ENCODE assay signal across 18 cellular contexts in the genomic region with DNA sequence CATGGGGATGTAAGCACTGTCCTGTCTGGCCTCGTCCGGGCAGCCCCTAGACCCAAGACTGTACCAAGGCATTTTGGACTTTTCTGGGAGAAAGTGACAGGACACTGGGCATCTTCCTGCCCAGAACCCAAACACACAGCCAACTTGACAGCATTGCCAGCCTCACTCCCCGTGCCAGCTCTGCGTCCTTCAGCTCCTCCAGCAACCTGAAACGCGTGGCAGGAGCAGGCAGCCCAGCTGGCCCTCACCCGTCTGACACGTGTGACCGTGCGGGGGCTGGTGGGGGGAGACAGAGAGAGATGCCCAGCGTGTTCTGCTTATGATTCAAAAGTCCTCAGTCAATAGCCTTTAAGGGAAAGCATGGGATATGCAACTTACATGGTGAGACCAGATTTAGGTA. TPM values are rescaled to one million over a fixed set of nuclear protein-coding genes. Genes with fewer than 3 reads are reported as not detected.
DNase-seq lines count a peak whose midpoint lies in the region; ATAC-seq, FAIRE-seq and TF ChIP-seq lines count a peak whose summit lies in the region.
"Had no signal": no experiment of that assay in that cellular context is flagged by ENCODE, and none has a peak within 500 bp of the region (broad histone marks: within the 10 kb centered on the region; RNA-seq: fewer than 3 reads in every experiment).

No MANE protein-coding gene starts in this region.

- DNase-seq in NT2/D1 (ENCODE audit: low read depth, low spot score) (no peak), H1 (ENCODE audit: low read depth in 1 of 2, low spot score in 2 of 2) (no peak), medulla oblongata (ENCODE audit: extremely low spot score) (peak; percentile 59), vagina (ENCODE audit: extremely low spot score in 2 of 2) (no peak), NCI-H82 (lab: John Stamatoyannopoulos, UW) (no peak), NCI-H1092 (lab: John Stamatoyannopoulos, UW) (no peak)
- DNase-seq in activated naive CD4-positive, alpha-beta T cell treated with anti-CD3 and anti-CD28 coated beads, Interleukin-2, amount 50 U/mL, for 72 hours (ENCODE audit: low spot score in 2 of 2), result no peak
- DNase-seq: activated B cell treated with CpG ODN at 0.5 μM for 24 hours; activated CD8-positive, alpha-beta memory T cell treated with anti-CD3 and anti-CD28 coated beads, Interleukin-2, amount 50 U/mL, for 48 hours; activated naive CD8-positive, alpha-beta T cell treated with anti-CD3 and anti-CD28 coated beads, Interleukin-2, amount 10 ng/mL, durations not matched to agents 7 days and 5 days; cortex of kidney; foreskin melanocyte; kidney; naive thymus-derived CD4-positive, alpha-beta T cell; NCI-H187; NCI-H774 had no signal

- H2AFZ ChIP-seq in H1 (ENCODE audit: low read length), result no peak overlapping the region

- peaks cover 17% of the 10 kb centered on the region for H3K79me1 ChIP-seq in H1 (ENCODE audit: low read depth, low read length)

- H3K27ac ChIP-seq in H1 (ENCODE audit: low read depth, low read length), result 0 out of 2 replicates have a peak overlapping the region, but pooled peaks have one; percentile 4
- H3K27ac ChIP-seq in vagina, result peak overlapping the region; percentile 0
- H3K27ac ChIP-seq: KMS-11 had no signal

- intact Hi-C loops in vagina (cut with DNase I), result loop anchor here (10.0 kb wide), 1 partner anchor 54 kb away; a partner anchor contains a TSS

- CTCF ChIA-PET in H1 (lab: Charles Lee; ENCODE audit: partially characterized antibody), result interaction anchor here (1.1 to 11.1 kb wide), 9 partner anchors 9 to 343 kb away, joined by 3 to 175 read pairs (median 35); no protein-coding TSS in a partner anchor

- H2BK120ac ChIP-seq in H1 (replicated peaks; ENCODE audit: low read depth, low read length), result no peak overlapping the region

- TF ChIP-seq CTCF in H1 (IDR thresholded peaks at IDR 0.05; ENCODE audit: control extremely low read depth in 1 of 3, insufficient read depth in 1 of 3, low read depth in 1 of 3, low read length in 3 of 3), result no peak
- TF ChIP-seq CTCF in vagina (IDR thresholded peaks at IDR 0.05), result no peak

- H2BK15ac ChIP-seq in H1 (ENCODE audit: low read length), result 0 out of 2 replicates have a peak overlapping the region, but pooled peaks have one; percentile 19

- no peak overlapping the region for H4K5ac ChIP-seq in H1 (ENCODE audit: insufficient read length, low read depth, low read length)

- H3K18ac ChIP-seq in H1 (ENCODE audit: extremely low read depth, low read length), result peak overlapping the region; percentile 97

- no peaks in the 10 kb centered on the region for H3K36me3 Mint-ChIP-seq in activated naive CD4-positive, alpha-beta T cell treated with anti-CD3 and anti-CD28 coated beads, Interleukin-2, amount 50 U/mL, for 72 hours
- H3K36me3 Mint-ChIP-seq: activated naive CD8-positive, alpha-beta T cell treated with anti-CD3 and anti-CD28 coated beads, Interleukin-2, amount 10 ng/mL, durations not matched to agents 7 days and 5 days; naive thymus-derived CD4-positive, alpha-beta T cell had no signal

- H3K14ac ChIP-seq in H1 (ENCODE audit: insufficient read length), result no peak overlapping the region

- TF ChIP-seq RAD21 in H1 (IDR thresholded peaks at IDR 0.05 in 1 of 2, conservative IDR thresholded peaks at IDR 0.05 in 1 of 2; ENCODE audit: low read depth in 2 of 2, low read length in 2 of 2), result no peak

- H3K23me2 ChIP-seq in H1 (ENCODE audit: low read depth, low read length), result 0 out of 2 replicates have a peak, but pooled peaks cover 2% of the 10 kb centered on the region

- TF ChIP-seq POLR2A in H1 (IDR thresholded peaks at IDR 0.05; ENCODE audit: control extremely low read depth in 1 of 2, low read depth in 2 of 2, low read length in 2 of 2), result no peak
- TF ChIP-seq POLR2A in vagina (IDR thresholded peaks at IDR 0.05), result no peak

- H4K8ac ChIP-seq in H1 (ENCODE audit: extremely low read depth, insufficient read depth, low read length), result no peak overlapping the region

- peaks cover 3% of the 10 kb centered on the region for H3K36me3 ChIP-seq in NT2/D1 (ENCODE audit: insufficient read depth, insufficient read length, low read length)
- no peaks in the 10 kb centered on the region; a peak in 1 of 8 replicates for H3K36me3 ChIP-seq in H1 (ENCODE audit: control insufficient read depth in 2 of 4, insufficient read depth in 4 of 4, low read length in 3 of 4)
- no peaks in the 10 kb centered on the region for H3K36me3 ChIP-seq in vagina

- ATAC-seq in activated naive CD4-positive, alpha-beta T cell treated with anti-CD3 and anti-CD28 coated beads, Interleukin-2, amount 50 U/mL, for 72 hours, result no peak
- ATAC-seq: naive thymus-derived CD4-positive, alpha-beta T cell had no signal

- WGBS in H1 (ENCODE audit: extremely low coverage in 1 of 2, insufficient coverage in 1 of 2, insufficient read length in 1 of 2, insufficient replicate concordance in 2 of 2, low coverage in 1 of 2, low lambda C conversion rate in 2 of 2, missing lambda C conversion rate in 1 of 2), 2 experiments, result 70% methylated on average over 11 of the region's 11 CpGs; no CpG with 5 or more reads in 1 of the 2 experiments

- POLR2A ChIA-PET in H1 (lab: Charles Lee; ENCODE audit: partially characterized antibody), result interaction anchor here (0.8 to 6.8 kb wide), 4 partner anchors 9 to 279 kb away, joined by 3 to 45 read pairs (median 4); no protein-coding TSS in a partner anchor

- no peaks in the 10 kb centered on the region for H3K9me3 ChIP-seq in NT2/D1 (ENCODE audit: insufficient read depth, low read length)
- no peaks in the 10 kb centered on the region for H3K9me3 ChIP-seq in H1 (ENCODE audit: insufficient read depth in 2 of 2, low read depth in 1 of 2, low read length in 1 of 2)
- H3K9me3 ChIP-seq in vagina, result no peaks in the 10 kb centered on the region

- no peak for TF ChIP-seq EP300 in H1 (IDR thresholded peaks at IDR 0.05; ENCODE audit: borderline replicate concordance in 1 of 2, low read depth in 2 of 2, low read length in 2 of 2)

- H2BK12ac ChIP-seq in H1 (ENCODE audit: low read depth, low read length), result peak overlapping the region; percentile 99; the same call in 1 of the 2 replicates

- no peak overlapping the region for H3K27ac Mint-ChIP-seq in activated naive CD4-positive, alpha-beta T cell treated with anti-CD3 and anti-CD28 coated beads, Interleukin-2, amount 50 U/mL, for 72 hours
- H3K27ac Mint-ChIP-seq: activated B cell treated with CpG ODN at 0.5 μM for 24 hours; activated naive CD8-positive, alpha-beta T cell treated with anti-CD3 and anti-CD28 coated beads, Interleukin-2, amount 10 ng/mL, durations not matched to agents 7 days and 5 days had no signal

- peaks cover 0 to 28% of the 10 kb centered on the region in 2 experiments; a peak in 2 of 4 replicates for H3K79me2 ChIP-seq in H1 (ENCODE audit: control insufficient read depth in 1 of 2, insufficient read depth in 2 of 2, low read length in 2 of 2)

- H3K4me2 ChIP-seq in H1 (ENCODE audit: insufficient read depth in 1 of 2, low read depth in 2 of 2, low read length in 2 of 2), result peak overlapping the region; percentile 9 to 81; a peak in 3 of 4 replicates
- H3K4me2 ChIP-seq: KMS-11 had no signal

- H3K56ac ChIP-seq in H1 (replicated peaks; ENCODE audit: insufficient read length, low read depth, low read length), result no peak overlapping the region

- FAIRE-seq in H1 (lab: Jason Lieb, UNC), result no peak
- FAIRE-seq: kidney had no signal

- H3K27me3 ChIP-seq in NT2/D1 (ENCODE audit: insufficient read depth, insufficient read length) (no peaks in the 10 kb centered on the region), H1 (replicated peaks in 1 of 4; ENCODE audit: control insufficient read depth in 3 of 4, extremely low read depth in 1 of 4, insufficient read depth in 3 of 4, low read length in 3 of 4) (no peaks in the 10 kb centered on the region), vagina (no peaks in the 10 kb centered on the region)

- peaks cover 38% of the 10 kb centered on the region for H3K4me1 ChIP-seq in NT2/D1 (ENCODE audit: insufficient read depth, insufficient read length)
- peaks cover 12 to 49% (median 37%) of the 10 kb centered on the region in 4 experiments for H3K4me1 ChIP-seq in H1 (replicated peaks in 1 of 4; ENCODE audit: control insufficient read depth in 3 of 4, insufficient read depth in 4 of 4, low read length in 3 of 4)
- peaks cover 29% of the 10 kb centered on the region for H3K4me1 ChIP-seq in vagina

- H3K9ac ChIP-seq in NT2/D1 (ENCODE audit: insufficient read length, low read depth), result peak overlapping the region; percentile 57
- H3K9ac ChIP-seq in H1 (replicated peaks in 1 of 4; ENCODE audit: extremely low read depth in 1 of 4, low read depth in 3 of 4, low read length in 3 of 4), result no peak overlapping the region; a peak in 1 of 7 replicates
- H3K9ac ChIP-seq: KMS-11 had no signal

- H2AK5ac ChIP-seq in H1 (ENCODE audit: low read depth, low read length), result peak overlapping the region; percentile 75; the same call in 1 of the 2 replicates

- H2BK20ac ChIP-seq in H1 (ENCODE audit: low read length), result peak overlapping the region; percentile 88; the same call in 1 of the 2 replicates

- H2BK5ac ChIP-seq in H1 (ENCODE audit: low read depth, low read length), result peak overlapping the region; percentile 95

- H3K4me3 ChIP-seq in NT2/D1 (ENCODE audit: insufficient read length, low read depth) (no peak overlapping the region), H1 (ENCODE audit: extremely low read depth in 1 of 4, insufficient read depth in 2 of 4, low read depth in 3 of 4, low read length in 4 of 4) (0 out of 8 replicates have a peak overlapping the region, but pooled peaks of 1 of the 4 experiments have one; percentile 43), vagina (no peak overlapping the region)
- H3K4me3 ChIP-seq: skin epidermis had no signal

- H3K23ac ChIP-seq in H1 (ENCODE audit: insufficient read length), result no peak overlapping the region

- peak overlapping the region; percentile 54 for H4K91ac ChIP-seq in H1 (replicated peaks; ENCODE audit: insufficient read length, low read length)

- H3K9me3 Mint-ChIP-seq in activated naive CD4-positive, alpha-beta T cell treated with anti-CD3 and anti-CD28 coated beads, Interleukin-2, amount 50 U/mL, for 72 hours, result no peaks in the 10 kb centered on the region
- H3K9me3 Mint-ChIP-seq: activated B cell treated with CpG ODN at 0.5 μM for 24 hours; activated naive CD8-positive, alpha-beta T cell treated with anti-CD3 and anti-CD28 coated beads, Interleukin-2, amount 10 ng/mL, durations not matched to agents 7 days and 5 days had no signal

- H3K4ac ChIP-seq in H1 (replicated peaks; ENCODE audit: insufficient read length, low read depth, low read length), result no peak overlapping the region

- H4K20me1 ChIP-seq in H1 (replicated peaks in 1 of 2; ENCODE audit: control insufficient read depth in 1 of 2, insufficient read depth in 2 of 2, low read length in 2 of 2), result peaks cover 1 to 2% of the 10 kb centered on the region in 2 experiments

RNA-seq across cellular contexts. Expression of a gene that starts 50.3 kb away (rescaled TPM):
- total RNA-seq in H1 (2021; fragmentation: NEBNext Ultra II Directional; extraction: Animal tissue kit (Norgen Biotek cat#: 25700)), result 14.0 and 15.2 TPM in 2 replicates
- polyA plus RNA-seq in H1 (2011; rRNA removed), result 24.6 and 33.8 TPM in 2 replicates
- polyA plus RNA-seq in H1 (2011; cell fraction: cytosol; rRNA removed), result 11.4 TPM
- polyA plus RNA-seq in H1 (2011; cell fraction: nucleus; rRNA removed), result 17.8 TPM
- polyA plus RNA-seq in H1 (2012, experiment 1 of 2), result 14.5 to 19.4 TPM (median 17.5 TPM) in 4 replicates
- polyA plus RNA-seq in H1 (2012, experiment 2 of 2), result 19.9 TPM
- 19.7 TPM for polyA plus RNA-seq in H1 (2013, experiment 1 of 2)
- polyA plus RNA-seq in H1 (2013, experiment 2 of 2), result 22.1 TPM
- 18.6 and 20.6 TPM in 2 replicates for polyA minus RNA-seq in H1 (2011; rRNA and poly(A)+ RNA removed)
- polyA minus RNA-seq in H1 (2011; cell fraction: cytosol; rRNA and poly(A)+ RNA removed), result 9.4 TPM
- polyA minus RNA-seq in H1 (2011; cell fraction: nucleus; rRNA and poly(A)+ RNA removed), result 15.2 TPM
- total RNA-seq in vagina, result 7.6 TPM
- total RNA-seq in activated naive CD4-positive, alpha-beta T cell treated with anti-CD3 and anti-CD28 coated beads, Interleukin-2, amount 50 U/mL, for 72 hours, result 1 to 10 TPM; 2.0 to 2.1 TPM

RNA-seq across cellular contexts. Expression of a gene that starts 56.4 kb away (rescaled TPM):
- total RNA-seq in H1 (2021; fragmentation: NEBNext Ultra II Directional; extraction: Animal tissue kit (Norgen Biotek cat#: 25700)), result 31.8 and 31.9 TPM in 2 replicates
- polyA plus RNA-seq in H1 (2011; rRNA removed), result 27.9 and 34.1 TPM in 2 replicates
- polyA plus RNA-seq in H1 (2011; cell fraction: cytosol; rRNA removed), result 22.8 TPM
- 58.1 TPM for polyA plus RNA-seq in H1 (2011; cell fraction: nucleus; rRNA removed)
- 22.2 to 30.2 TPM (median 28.1 TPM) in 4 replicates for polyA plus RNA-seq in H1 (2012, experiment 1 of 2)
- polyA plus RNA-seq in H1 (2012, experiment 2 of 2), result 28.3 TPM
- polyA plus RNA-seq in H1 (2013, experiment 1 of 2), result 22.6 TPM
- polyA plus RNA-seq in H1 (2013, experiment 2 of 2), result 24.0 TPM
- 22.2 and 22.8 TPM in 2 replicates for polyA minus RNA-seq in H1 (2011; rRNA and poly(A)+ RNA removed)
- polyA minus RNA-seq in H1 (2011; cell fraction: cytosol; rRNA and poly(A)+ RNA removed), result 16.0 TPM
- 19.1 TPM for polyA minus RNA-seq in H1 (2011; cell fraction: nucleus; rRNA and poly(A)+ RNA removed)
- total RNA-seq in vagina, result 24.3 TPM
- total RNA-seq in activated naive CD4-positive, alpha-beta T cell treated with anti-CD3 and anti-CD28 coated beads, Interleukin-2, amount 50 U/mL, for 72 hours, result not detected
- total RNA-seq: activated B cell treated with CpG ODN at 0.5 μM for 24 hours had no signal
- polyA plus RNA-seq: naive thymus-derived CD4-positive, alpha-beta T cell had no signal

Comparison
In these comparisons a context has a peak if more than half of its experiments do, and no peak if none do; other contexts are left out.
1. RNA of a gene that starts 56.4 kb away (total RNA-seq): 31.8 to 31.9 TPM in H1 and 24.3 TPM in vagina (single experiment); not detected in activated naive CD4-positive, alpha-beta T cell treated with anti-CD3 and anti-CD28 coated beads, Interleukin-2, amount 50 U/mL, for 72 hours; every median in the first group is over 10 times any median in the second.